ENCODE assay signal across 15 cellular contexts in genomic region chr19:262125-262524, GRCh38. TPM values are rescaled to one million over a fixed set of nuclear protein-coding genes. Genes with fewer than 3 reads are reported as not detected.
DNase-seq lines count a peak whose midpoint lies in the region; ATAC-seq and TF ChIP-seq lines count a peak whose summit lies in the region.
"Had no signal": no experiment of that assay in that cellular context is flagged by ENCODE, and none has a peak within 500 bp of the region (broad histone marks: within the 10 kb centered on the region; RNA-seq: fewer than 3 reads in every experiment).

No MANE protein-coding gene starts in this region.

- H3K4me3 Mint-ChIP-seq in activated CD4-positive, alpha-beta memory T cell treated with anti-CD3 and anti-CD28 coated beads for 36 hours = no peak overlapping the region
- no peak overlapping the region for H3K4me3 Mint-ChIP-seq in activated CD4-positive, alpha-beta memory T cell treated with anti-CD3 and anti-CD28 coated beads, Interleukin-2, amount 10 ng/mL, durations not matched to agents 7 days and 5 days
- H3K4me3 Mint-ChIP-seq in activated T-helper 1 cell treated with anti-CD3 and anti-CD28 coated beads, Interleukin-12 subunit alpha, Interleukin-12 subunit beta, Interleukin-2, Interleukin-4 antibody, amounts not matched to agents 30 ng/mL and 10 ng/mL and 1 ng/mL, durations not matched to agents 14 hours and 24 hours and 36 hours = no peak overlapping the region
- no peak overlapping the region for H3K4me3 Mint-ChIP-seq in stimulated activated naive B cell treated with anti-CD40 and anti-IgM and Interleukin-4, amounts not matched to agents 10 μg/mL and 1 μg/mL and 100 μg/mL, for 72 hours
- H3K4me3 Mint-ChIP-seq: CD4-positive, alpha-beta T cell had no signal

- no peaks in the 10 kb centered on the region for H3K9me3 Mint-ChIP-seq in activated CD4-positive, alpha-beta memory T cell treated with anti-CD3 and anti-CD28 coated beads for 36 hours
- H3K9me3 Mint-ChIP-seq in activated CD4-positive, alpha-beta memory T cell treated with anti-CD3 and anti-CD28 coated beads, Interleukin-2, amount 10 ng/mL, durations not matched to agents 7 days and 5 days = no peaks in the 10 kb centered on the region
- H3K9me3 Mint-ChIP-seq in activated T-helper 1 cell treated with anti-CD3 and anti-CD28 coated beads, Interleukin-12 subunit alpha, Interleukin-12 subunit beta, Interleukin-2, Interleukin-4 antibody, amounts not matched to agents 30 ng/mL and 10 ng/mL and 1 ng/mL, durations not matched to agents 14 hours and 24 hours and 36 hours = no peaks in the 10 kb centered on the region
- H3K9me3 Mint-ChIP-seq in stimulated activated naive B cell treated with anti-CD40 and anti-IgM and Interleukin-4, amounts not matched to agents 10 μg/mL and 1 μg/mL and 100 μg/mL, for 72 hours = no peaks in the 10 kb centered on the region
- H3K9me3 Mint-ChIP-seq: CD4-positive, alpha-beta T cell had no signal

- peak overlapping the region; percentile 76 for H3K27ac Mint-ChIP-seq in activated CD4-positive, alpha-beta memory T cell treated with anti-CD3 and anti-CD28 coated beads for 36 hours
- no peak overlapping the region for H3K27ac Mint-ChIP-seq in activated CD4-positive, alpha-beta memory T cell treated with anti-CD3 and anti-CD28 coated beads, Interleukin-2, amount 10 ng/mL, durations not matched to agents 7 days and 5 days
- H3K27ac Mint-ChIP-seq in activated T-helper 1 cell treated with anti-CD3 and anti-CD28 coated beads, Interleukin-12 subunit alpha, Interleukin-12 subunit beta, Interleukin-2, Interleukin-4 antibody, amounts not matched to agents 30 ng/mL and 10 ng/mL and 1 ng/mL, durations not matched to agents 14 hours and 24 hours and 36 hours = peak overlapping the region; percentile 75
- peak overlapping the region; percentile 83 for H3K27ac Mint-ChIP-seq in stimulated activated naive B cell treated with anti-CD40 and anti-IgM and Interleukin-4, amounts not matched to agents 10 μg/mL and 1 μg/mL and 100 μg/mL, for 72 hours
- H3K27ac Mint-ChIP-seq: CD4-positive, alpha-beta T cell had no signal

- no peaks in the 10 kb centered on the region for H3K36me3 ChIP-seq in left ventricle myocardium inferior

- peaks cover 81% of the 10 kb centered on the region for H3K27me3 ChIP-seq in left ventricle myocardium inferior (ENCODE audit: low read depth)

- H3K9me3 ChIP-seq in left ventricle myocardium inferior (replicated peaks) = no peaks in the 10 kb centered on the region
- H3K9me3 ChIP-seq: A549 had no signal

- DNase-seq in activated CD4-positive, alpha-beta memory T cell treated with anti-CD3 and anti-CD28 coated beads for 36 hours = no peak
- DNase-seq in activated CD4-positive, alpha-beta memory T cell treated with anti-CD3 and anti-CD28 coated beads, Interleukin-2, amount 10 ng/mL, durations not matched to agents 7 days and 5 days = no peak
- DNase-seq in GM12865 (ENCODE audit: low read depth) (peak; percentile 44), left ventricle myocardium inferior (no peak), NOMO-1 treated with dmso at 0.1 percent for 144 hours (lab: John Stamatoyannopoulos, UW; ENCODE audit: unreplicated experiment) (no peak)
- no peak for DNase-seq in activated T-helper 1 cell treated with anti-CD3 and anti-CD28 coated beads, Interleukin-12 subunit alpha, Interleukin-12 subunit beta, Interleukin-2, Interleukin-4 antibody, amounts not matched to agents 30 ng/mL and 10 ng/mL and 1 ng/mL, durations not matched to agents 14 hours and 24 hours and 36 hours (ENCODE audit: low spot score)
- no peak for DNase-seq in stimulated activated naive B cell treated with anti-CD40 and anti-IgM and Interleukin-4, amounts not matched to agents 10 μg/mL and 1 μg/mL and 100 μg/mL, for 72 hours
- DNase-seq: CD4-positive, alpha-beta T cell; GF-D8; KBM-7; NCI-H1105; NCI-H2081 treated with DMSO at 0.1 percent for 48 hours; NCI-H748 treated with DMSO at 0.1 percent for 48 hours; SHP77 had no signal

- intact Hi-C loops in activated CD4-positive, alpha-beta memory T cell treated with anti-CD3 and anti-CD28 coated beads for 36 hours (cut with micrococcal nuclease) = no loop called here
- intact Hi-C loops in activated T-helper 1 cell treated with anti-CD3 and anti-CD28 coated beads, Interleukin-12 subunit alpha, Interleukin-12 subunit beta, Interleukin-2, Interleukin-4 antibody, amounts not matched to agents 30 ng/mL and 10 ng/mL and 1 ng/mL, durations not matched to agents 14 hours and 24 hours and 36 hours (cut with micrococcal nuclease) = no loop called here
- intact Hi-C loops in left ventricle myocardium inferior (cut with micrococcal nuclease) = no loop called here

- TF ChIP-seq CTCF in GM12865 (IDR thresholded peaks at IDR 0.05; ENCODE audit: insufficient read depth, low read depth, low read length, missing control alignments) = no peak
- TF ChIP-seq CTCF in left ventricle myocardium inferior (IDR thresholded peaks at IDR 0.05; ENCODE audit: borderline replicate concordance) = no peak

- H3K4me1 ChIP-seq in left ventricle myocardium inferior = peaks cover 6% of the 10 kb centered on the region
- H3K4me1 ChIP-seq: A549 had no signal

- no peak overlapping the region for H3K27ac ChIP-seq in left ventricle myocardium inferior (replicated peaks)
- H3K27ac ChIP-seq: A549 had no signal

- peaks cover 27% of the 10 kb centered on the region for H3K27me3 Mint-ChIP-seq in activated CD4-positive, alpha-beta memory T cell treated with anti-CD3 and anti-CD28 coated beads for 36 hours
- H3K27me3 Mint-ChIP-seq in activated CD4-positive, alpha-beta memory T cell treated with anti-CD3 and anti-CD28 coated beads, Interleukin-2, amount 10 ng/mL, durations not matched to agents 7 days and 5 days = peaks cover 26% of the 10 kb centered on the region
- H3K27me3 Mint-ChIP-seq in activated T-helper 1 cell treated with anti-CD3 and anti-CD28 coated beads, Interleukin-12 subunit alpha, Interleukin-12 subunit beta, Interleukin-2, Interleukin-4 antibody, amounts not matched to agents 30 ng/mL and 10 ng/mL and 1 ng/mL, durations not matched to agents 14 hours and 24 hours and 36 hours (ENCODE audit: insufficient read depth) = peaks cover 19% of the 10 kb centered on the region
- peaks cover 41 to 44% of the 10 kb centered on the region in 2 donors for H3K27me3 Mint-ChIP-seq in stimulated activated naive B cell treated with anti-CD40 and anti-IgM and Interleukin-4, amounts not matched to agents 10 μg/mL and 1 μg/mL and 100 μg/mL, for 72 hours

- peak; percentile 91 to 93 for ATAC-seq in stimulated activated naive B cell treated with anti-CD40 and anti-IgM and Interleukin-4, amounts not matched to agents 10 μg/mL and 1 μg/mL and 100 μg/mL, for 72 hours (replicated peaks)
- ATAC-seq: A549 had no signal

- CTCF ChIA-PET in activated CD4-positive, alpha-beta memory T cell treated with anti-CD3 and anti-CD28 coated beads for 36 hours (lab: Charles Lee) = interaction anchor here (2.1 kb wide), 1 partner anchor 15 kb away, joined by 9 read pairs; no protein-coding TSS in a partner anchor
- CTCF ChIA-PET in activated CD4-positive, alpha-beta memory T cell treated with anti-CD3 and anti-CD28 coated beads, Interleukin-2, amount 10 ng/mL, durations not matched to agents 7 days and 5 days (lab: Charles Lee) = interaction anchor here (1.4 kb wide), 1 partner anchor 15 kb away, joined by 3 read pairs; no protein-coding TSS in a partner anchor

- H3K4me1 Mint-ChIP-seq in activated CD4-positive, alpha-beta memory T cell treated with anti-CD3 and anti-CD28 coated beads for 36 hours (ENCODE audit: low read depth) = peaks cover 16% of the 10 kb centered on the region
- H3K4me1 Mint-ChIP-seq in activated CD4-positive, alpha-beta memory T cell treated with anti-CD3 and anti-CD28 coated beads, Interleukin-2, amount 10 ng/mL, durations not matched to agents 7 days and 5 days = peaks cover 12% of the 10 kb centered on the region
- peaks cover 17% of the 10 kb centered on the region for H3K4me1 Mint-ChIP-seq in activated T-helper 1 cell treated with anti-CD3 and anti-CD28 coated beads, Interleukin-12 subunit alpha, Interleukin-12 subunit beta, Interleukin-2, Interleukin-4 antibody, amounts not matched to agents 30 ng/mL and 10 ng/mL and 1 ng/mL, durations not matched to agents 14 hours and 24 hours and 36 hours (ENCODE audit: low read depth)
- H3K4me1 Mint-ChIP-seq in stimulated activated naive B cell treated with anti-CD40 and anti-IgM and Interleukin-4, amounts not matched to agents 10 μg/mL and 1 μg/mL and 100 μg/mL, for 72 hours = peaks cover 10 to 18% of the 10 kb centered on the region in 2 donors

- POLR2A ChIA-PET in activated CD4-positive, alpha-beta memory T cell treated with anti-CD3 and anti-CD28 coated beads for 36 hours (lab: Charles Lee) = no interaction called here
- POLR2A ChIA-PET in activated CD4-positive, alpha-beta memory T cell treated with anti-CD3 and anti-CD28 coated beads, Interleukin-2, amount 10 ng/mL, durations not matched to agents 7 days and 5 days (lab: Charles Lee) = no interaction called here

- no peaks in the 10 kb centered on the region for H3K36me3 Mint-ChIP-seq in activated CD4-positive, alpha-beta memory T cell treated with anti-CD3 and anti-CD28 coated beads for 36 hours
- no peaks in the 10 kb centered on the region for H3K36me3 Mint-ChIP-seq in activated CD4-positive, alpha-beta memory T cell treated with anti-CD3 and anti-CD28 coated beads, Interleukin-2, amount 10 ng/mL, durations not matched to agents 7 days and 5 days (ENCODE audit: low read depth)
- no peaks in the 10 kb centered on the region for H3K36me3 Mint-ChIP-seq in activated T-helper 1 cell treated with anti-CD3 and anti-CD28 coated beads, Interleukin-12 subunit alpha, Interleukin-12 subunit beta, Interleukin-2, Interleukin-4 antibody, amounts not matched to agents 30 ng/mL and 10 ng/mL and 1 ng/mL, durations not matched to agents 14 hours and 24 hours and 36 hours (ENCODE audit: low read depth)
- no peaks in the 10 kb centered on the region for H3K36me3 Mint-ChIP-seq in stimulated activated naive B cell treated with anti-CD40 and anti-IgM and Interleukin-4, amounts not matched to agents 10 μg/mL and 1 μg/mL and 100 μg/mL, for 72 hours

- H3K4me3 ChIP-seq in GM12865 (ENCODE audit: low read depth, low read length) (no peak overlapping the region), left ventricle myocardium inferior (no peak overlapping the region)
- H3K4me3 ChIP-seq: A549 had no signal

RNA-seq across cellular contexts. Expression of gene PLPP2, which starts 29.1 kb away (rescaled TPM):
- total RNA-seq in activated CD4-positive, alpha-beta memory T cell treated with anti-CD3 and anti-CD28 coated beads for 36 hours = under 1 TPM; 0.51 to 0.67 TPM
- under 1 TPM; 0.60 to 0.78 TPM for total RNA-seq in activated CD4-positive, alpha-beta memory T cell treated with anti-CD3 and anti-CD28 coated beads, Interleukin-2, amount 10 ng/mL, durations not matched to agents 7 days and 5 days
- 0.16 and 0.34 TPM in 2 replicates for total RNA-seq in activated T-helper 1 cell treated with anti-CD3 and anti-CD28 coated beads, Interleukin-12 subunit alpha, Interleukin-12 subunit beta, Interleukin-2, Interleukin-4 antibody, amounts not matched to agents 30 ng/mL and 10 ng/mL and 1 ng/mL, durations not matched to agents 14 hours and 24 hours and 36 hours
- not detected for total RNA-seq in left ventricle myocardium inferior
